In genomic region chr17:6651483-6652452, GRCh38 we compare ENCODE assay signal across 1 cellular context.
TF ChIP-seq lines count a peak whose summit lies in the region.

Gene C17orf100, plus strand, starts transcription at chr17:6651762. Its CDS starts 152 bp downstream, at chr17:6651914.
Gene MED31, minus strand, starts transcription at chr17:6651605. Its CDS starts 77 bp downstream, at chr17:6651528.

TF ChIP-seq in K562, 482 proteins besides CTCF, POLR2A, EP300 and RAD21 (continued from another document and continues in another):
- TF ChIP-seq ARID4B (CRISPR knock-in tag; IDR thresholded peaks at IDR 0.05) (no peak), ZSCAN29 (IDR thresholded peaks at IDR 0.05) (no peak), FOXM1 (IDR thresholded peaks at IDR 0.05; ENCODE audit: low read depth) (no peak), FOXM1 (CRISPR knock-in tag; IDR thresholded peaks at IDR 0.05; ENCODE audit: low read depth) (no peak), ZNF282 (CRISPR knock-in tag; IDR thresholded peaks at IDR 0.05) (no peak), ATF7 (IDR thresholded peaks at IDR 0.05) (peak; percentile 46; the same call in 1 of the 2 replicates), POLR2AphosphoS5 (IDR thresholded peaks at IDR 0.05; ENCODE audit: control insufficient read depth, insufficient read depth, low read depth, low read length) (peak; percentile 64; the same call in 1 of the 2 replicates), PYGO2 (tag; IDR thresholded peaks at IDR 0.05) (no peak), NFXL1 (CRISPR knock-in tag; IDR thresholded peaks at IDR 0.05) (no peak), NFYB (IDR thresholded peaks at IDR 0.05; ENCODE audit: extremely low read depth, insufficient read length) (no peak), PCBP1 (IDR thresholded peaks at IDR 0.05; ENCODE audit: low read depth, low read length, poor library complexity, severe bottlenecking) (no peak), STAT5B (CRISPR knock-in tag; IDR thresholded peaks at IDR 0.05) (no peak), FOXO4 (CRISPR knock-in tag; IDR thresholded peaks at IDR 0.05) (no peak), MTA1 (IDR thresholded peaks at IDR 0.05; ENCODE audit: borderline replicate concordance) (no peak), SMAD2 (IDR thresholded peaks at IDR 0.05; ENCODE audit: low read depth, low read length) (no peak), ESRRB (CRISPR knock-in tag; IDR thresholded peaks at IDR 0.05; ENCODE audit: borderline replicate concordance) (no peak), KDM4B (IDR thresholded peaks at IDR 0.05; ENCODE audit: borderline replicate concordance in 2 of 2, low read depth in 1 of 2) (peak in 1 of 2 experiments; percentile 73; a peak in 1 of 4 replicates), HMG20B (CRISPR knock-in tag; IDR thresholded peaks at IDR 0.05) (no peak), NEUROD1 (IDR thresholded peaks at IDR 0.05; ENCODE audit: borderline replicate concordance, low read depth, low read length, partially characterized antibody) (no peak), GABPB1 (CRISPR knock-in tag; IDR thresholded peaks at IDR 0.05) (peak; percentile 79), ELF1 (tag; IDR thresholded peaks at IDR 0.05) (peak; percentile 67), TEAD2 (tag; IDR thresholded peaks at IDR 0.05) (no peak), ELK1 (CRISPR knock-in tag; IDR thresholded peaks at IDR 0.05) (no peak), RCOR1 (IDR thresholded peaks at IDR 0.05; ENCODE audit: borderline replicate concordance in 1 of 2, low read depth in 2 of 2, low read length in 2 of 2) (0 out of 4 replicates have a peak, but pooled peaks of 1 of the 2 experiments have one; percentile 11), FOXK2 (conservative IDR thresholded peaks at IDR 0.05 in 1 of 2, IDR thresholded peaks at IDR 0.05 in 1 of 2; ENCODE audit: low read depth in 2 of 2) (peak; percentile 39 to 64; a peak in 2 of 4 replicates), NONO (IDR thresholded peaks at IDR 0.05; ENCODE audit: low read depth in 2 of 2, low read length in 1 of 2) (no peak), ZBTB1 (CRISPR knock-in tag; IDR thresholded peaks at IDR 0.05; ENCODE audit: borderline replicate concordance, low read depth) (no peak), BRF2 (IDR thresholded peaks at IDR 0.05; ENCODE audit: borderline replicate concordance, insufficient read depth, insufficient read length) (no peak), ETS2 (tag; IDR thresholded peaks at IDR 0.05; ENCODE audit: borderline replicate concordance, poor library complexity, severe bottlenecking) (no peak), ARID3A (IDR thresholded peaks at IDR 0.05; ENCODE audit: borderline replicate concordance, low read depth, low read length) (no peak), GTF2E2 (tag; IDR thresholded peaks at IDR 0.05) (no peak), ZNF311 (CRISPR knock-in tag; IDR thresholded peaks at IDR 0.05) (no peak), L3MBTL2 (IDR thresholded peaks at IDR 0.05) (peak; percentile 92), ZBTB49 (CRISPR knock-in tag; IDR thresholded peaks at IDR 0.05; ENCODE audit: borderline replicate concordance) (no peak), SPI1 (IDR thresholded peaks at IDR 0.05; ENCODE audit: borderline replicate concordance, low read depth, low read length) (no peak), ZNF224 (CRISPR knock-in tag; IDR thresholded peaks at IDR 0.05) (no peak), VEZF1 (CRISPR knock-in tag; IDR thresholded peaks at IDR 0.05) (peak; percentile 76), HNRNPL (IDR thresholded peaks at IDR 0.05; ENCODE audit: low read depth, low read length) (no peak), PATZ1 (CRISPR knock-in tag; IDR thresholded peaks at IDR 0.05; ENCODE audit: borderline replicate concordance) (no peak), SMAD3 (CRISPR knock-in tag; conservative IDR thresholded peaks at IDR 0.05) (no peak), CREM (IDR thresholded peaks at IDR 0.05; ENCODE audit: low read depth) (peak; percentile 14; the same call in 1 of the 2 replicates), ZFPM2 (CRISPR knock-in tag; IDR thresholded peaks at IDR 0.05) (no peak), ATF4 (CRISPR knock-in tag; IDR thresholded peaks at IDR 0.05) (no peak), POLR3G (IDR thresholded peaks at IDR 0.05; ENCODE audit: extremely low read depth, insufficient read length, insufficient replicate concordance) (no peak), CREB5 (CRISPR knock-in tag; IDR thresholded peaks at IDR 0.05) (no peak), FIP1L1 (IDR thresholded peaks at IDR 0.05; ENCODE audit: low read depth, low read length, poor library complexity, severe bottlenecking) (no peak), DMBX1 (CRISPR knock-in tag; IDR thresholded peaks at IDR 0.05; ENCODE audit: borderline replicate concordance) (no peak), CSDE1 (IDR thresholded peaks at IDR 0.05) (no peak), ZNF23 (CRISPR knock-in tag; IDR thresholded peaks at IDR 0.05) (no peak)
